ENCODE assay signal across 1 cellular context in the genomic region with DNA sequence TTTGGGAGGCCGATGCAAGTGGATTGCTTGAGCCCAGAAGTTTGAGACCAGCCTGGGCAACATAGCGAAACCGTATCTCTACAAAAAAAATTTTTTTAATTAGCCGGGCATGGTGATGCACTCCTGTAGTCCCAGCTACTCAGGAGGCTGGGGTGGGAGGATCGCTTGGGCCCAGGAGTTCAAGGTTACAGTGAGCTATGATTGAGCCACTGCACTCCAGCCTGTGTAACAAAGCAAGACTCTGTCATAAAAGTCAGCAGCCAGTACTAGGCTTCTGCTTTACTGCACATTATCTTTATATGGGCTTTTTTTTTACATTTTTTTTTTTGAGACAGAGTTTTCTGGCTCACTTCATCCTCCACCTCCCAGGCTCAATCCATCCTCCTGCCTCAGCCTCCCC.
TF ChIP-seq lines count a peak whose summit lies in the region.

No MANE protein-coding gene starts in this region.

TF ChIP-seq in HepG2, 621 proteins besides CTCF, POLR2A, EP300 and RAD21 (continues in another document):
- TF ChIP-seq GTF2F1 (IDR thresholded peaks at IDR 0.05; ENCODE audit: low read length) (no peak), ZNF564 (CRISPR knock-in tag; IDR thresholded peaks at IDR 0.05) (no peak), ZNF3 (CRISPR knock-in tag; IDR thresholded peaks at IDR 0.05) (no peak), ZNF546 (CRISPR knock-in tag; conservative IDR thresholded peaks at IDR 0.05) (no peak), SP1 (IDR thresholded peaks at IDR 0.05) (no peak), SP1 (CRISPR knock-in tag; IDR thresholded peaks at IDR 0.05) (no peak), PHF20 (CRISPR knock-in tag; IDR thresholded peaks at IDR 0.05) (no peak), MAFG (CRISPR knock-in tag; IDR thresholded peaks at IDR 0.05) (no peak), ZMYM3 (CRISPR knock-in tag; IDR thresholded peaks at IDR 0.05) (peak; percentile 62; the same call in 1 of the 2 replicates), HMGA1 (CRISPR knock-in tag; conservative IDR thresholded peaks at IDR 0.05) (no peak), POLR2AphosphoS2 (IDR thresholded peaks at IDR 0.05; ENCODE audit: low read depth, low read length) (no peak), HOXA3 (CRISPR knock-in tag; IDR thresholded peaks at IDR 0.05) (no peak), ELF1 (CRISPR knock-in tag; IDR thresholded peaks at IDR 0.05) (no peak), ETV5 (CRISPR knock-in tag; IDR thresholded peaks at IDR 0.05; ENCODE audit: borderline replicate concordance) (no peak), MLLT10 (CRISPR knock-in tag; IDR thresholded peaks at IDR 0.05) (no peak), RBAK (CRISPR knock-in tag; IDR thresholded peaks at IDR 0.05) (peak; percentile 93), NR2F6 (IDR thresholded peaks at IDR 0.05) (no peak), NR2F6 (CRISPR knock-in tag; IDR thresholded peaks at IDR 0.05) (0 out of 2 replicates have a peak, but pooled peaks have one; percentile 25), KDM5B (CRISPR knock-in tag; IDR thresholded peaks at IDR 0.05; ENCODE audit: borderline replicate concordance) (no peak), ZNF619 (CRISPR knock-in tag; IDR thresholded peaks at IDR 0.05) (no peak), ZNF7 (CRISPR knock-in tag; IDR thresholded peaks at IDR 0.05) (peak; percentile 98), SRY (CRISPR knock-in tag; IDR thresholded peaks at IDR 0.05) (no peak)
- TF ChIP-seq, protein P1, sequence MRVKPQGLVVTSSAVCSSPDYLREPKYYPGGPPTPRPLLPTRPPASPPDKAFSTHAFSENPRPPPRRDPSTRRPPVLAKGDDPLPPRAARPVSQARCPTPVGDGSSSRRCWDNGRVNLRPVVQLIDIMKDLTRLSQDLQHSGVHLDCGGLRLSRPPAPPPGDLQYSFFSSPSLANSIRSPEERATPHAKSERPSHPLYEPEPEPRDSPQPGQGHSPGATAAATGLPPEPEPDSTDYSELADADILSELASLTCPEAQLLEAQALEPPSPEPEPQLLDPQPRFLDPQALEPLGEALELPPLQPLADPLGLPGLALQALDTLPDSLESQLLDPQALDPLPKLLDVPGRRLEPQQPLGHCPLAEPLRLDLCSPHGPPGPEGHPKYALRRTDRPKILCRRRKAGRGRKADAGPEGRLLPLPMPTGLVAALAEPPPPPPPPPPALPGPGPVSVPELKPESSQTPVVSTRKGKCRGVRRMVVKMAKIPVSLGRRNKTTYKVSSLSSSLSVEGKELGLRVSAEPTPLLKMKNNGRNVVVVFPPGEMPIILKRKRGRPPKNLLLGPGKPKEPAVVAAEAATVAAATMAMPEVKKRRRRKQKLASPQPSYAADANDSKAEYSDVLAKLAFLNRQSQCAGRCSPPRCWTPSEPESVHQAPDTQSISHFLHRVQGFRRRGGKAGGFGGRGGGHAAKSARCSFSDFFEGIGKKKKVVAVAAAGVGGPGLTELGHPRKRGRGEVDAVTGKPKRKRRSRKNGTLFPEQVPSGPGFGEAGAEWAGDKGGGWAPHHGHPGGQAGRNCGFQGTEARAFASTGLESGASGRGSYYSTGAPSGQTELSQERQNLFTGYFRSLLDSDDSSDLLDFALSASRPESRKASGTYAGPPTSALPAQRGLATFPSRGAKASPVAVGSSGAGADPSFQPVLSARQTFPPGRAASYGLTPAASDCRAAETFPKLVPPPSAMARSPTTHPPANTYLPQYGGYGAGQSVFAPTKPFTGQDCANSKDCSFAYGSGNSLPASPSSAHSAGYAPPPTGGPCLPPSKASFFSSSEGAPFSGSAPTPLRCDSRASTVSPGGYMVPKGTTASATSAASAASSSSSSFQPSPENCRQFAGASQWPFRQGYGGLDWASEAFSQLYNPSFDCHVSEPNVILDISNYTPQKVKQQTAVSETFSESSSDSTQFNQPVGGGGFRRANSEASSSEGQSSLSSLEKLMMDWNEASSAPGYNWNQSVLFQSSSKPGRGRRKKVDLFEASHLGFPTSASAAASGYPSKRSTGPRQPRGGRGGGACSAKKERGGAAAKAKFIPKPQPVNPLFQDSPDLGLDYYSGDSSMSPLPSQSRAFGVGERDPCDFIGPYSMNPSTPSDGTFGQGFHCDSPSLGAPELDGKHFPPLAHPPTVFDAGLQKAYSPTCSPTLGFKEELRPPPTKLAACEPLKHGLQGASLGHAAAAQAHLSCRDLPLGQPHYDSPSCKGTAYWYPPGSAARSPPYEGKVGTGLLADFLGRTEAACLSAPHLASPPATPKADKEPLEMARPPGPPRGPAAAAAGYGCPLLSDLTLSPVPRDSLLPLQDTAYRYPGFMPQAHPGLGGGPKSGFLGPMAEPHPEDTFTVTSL (CRISPR knock-in tag; IDR thresholded peaks at IDR 0.05; ENCODE audit: borderline replicate concordance) = 0 out of 2 replicates have a peak, but pooled peaks have one; percentile 12
- TF ChIP-seq, protein P2, sequence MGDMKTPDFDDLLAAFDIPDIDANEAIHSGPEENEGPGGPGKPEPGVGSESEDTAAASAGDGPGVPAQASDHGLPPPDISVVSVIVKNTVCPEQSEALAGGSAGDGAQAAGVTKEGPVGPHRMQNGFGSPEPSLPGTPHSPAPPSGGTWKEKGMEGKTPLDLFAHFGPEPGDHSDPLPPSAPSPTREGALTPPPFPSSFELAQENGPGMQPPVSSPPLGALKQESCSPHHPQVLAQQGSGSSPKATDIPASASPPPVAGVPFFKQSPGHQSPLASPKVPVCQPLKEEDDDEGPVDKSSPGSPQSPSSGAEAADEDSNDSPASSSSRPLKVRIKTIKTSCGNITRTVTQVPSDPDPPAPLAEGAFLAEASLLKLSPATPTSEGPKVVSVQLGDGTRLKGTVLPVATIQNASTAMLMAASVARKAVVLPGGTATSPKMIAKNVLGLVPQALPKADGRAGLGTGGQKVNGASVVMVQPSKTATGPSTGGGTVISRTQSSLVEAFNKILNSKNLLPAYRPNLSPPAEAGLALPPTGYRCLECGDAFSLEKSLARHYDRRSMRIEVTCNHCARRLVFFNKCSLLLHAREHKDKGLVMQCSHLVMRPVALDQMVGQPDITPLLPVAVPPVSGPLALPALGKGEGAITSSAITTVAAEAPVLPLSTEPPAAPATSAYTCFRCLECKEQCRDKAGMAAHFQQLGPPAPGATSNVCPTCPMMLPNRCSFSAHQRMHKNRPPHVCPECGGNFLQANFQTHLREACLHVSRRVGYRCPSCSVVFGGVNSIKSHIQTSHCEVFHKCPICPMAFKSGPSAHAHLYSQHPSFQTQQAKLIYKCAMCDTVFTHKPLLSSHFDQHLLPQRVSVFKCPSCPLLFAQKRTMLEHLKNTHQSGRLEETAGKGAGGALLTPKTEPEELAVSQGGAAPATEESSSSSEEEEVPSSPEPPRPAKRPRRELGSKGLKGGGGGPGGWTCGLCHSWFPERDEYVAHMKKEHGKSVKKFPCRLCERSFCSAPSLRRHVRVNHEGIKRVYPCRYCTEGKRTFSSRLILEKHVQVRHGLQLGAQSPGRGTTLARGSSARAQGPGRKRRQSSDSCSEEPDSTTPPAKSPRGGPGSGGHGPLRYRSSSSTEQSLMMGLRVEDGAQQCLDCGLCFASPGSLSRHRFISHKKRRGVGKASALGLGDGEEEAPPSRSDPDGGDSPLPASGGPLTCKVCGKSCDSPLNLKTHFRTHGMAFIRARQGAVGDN (CRISPR knock-in tag; IDR thresholded peaks at IDR 0.05) = peak; percentile 32; the same call in 1 of the 2 replicates
- TF ChIP-seq, protein P3, sequence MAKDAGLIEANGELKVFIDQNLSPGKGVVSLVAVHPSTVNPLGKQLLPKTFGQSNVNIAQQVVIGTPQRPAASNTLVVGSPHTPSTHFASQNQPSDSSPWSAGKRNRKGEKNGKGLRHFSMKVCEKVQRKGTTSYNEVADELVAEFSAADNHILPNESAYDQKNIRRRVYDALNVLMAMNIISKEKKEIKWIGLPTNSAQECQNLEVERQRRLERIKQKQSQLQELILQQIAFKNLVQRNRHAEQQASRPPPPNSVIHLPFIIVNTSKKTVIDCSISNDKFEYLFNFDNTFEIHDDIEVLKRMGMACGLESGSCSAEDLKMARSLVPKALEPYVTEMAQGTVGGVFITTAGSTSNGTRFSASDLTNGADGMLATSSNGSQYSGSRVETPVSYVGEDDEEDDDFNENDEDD (CRISPR knock-in tag; IDR thresholded peaks at IDR 0.05; ENCODE audit: borderline replicate concordance) = no peak
- TF ChIP-seq, protein P4, sequence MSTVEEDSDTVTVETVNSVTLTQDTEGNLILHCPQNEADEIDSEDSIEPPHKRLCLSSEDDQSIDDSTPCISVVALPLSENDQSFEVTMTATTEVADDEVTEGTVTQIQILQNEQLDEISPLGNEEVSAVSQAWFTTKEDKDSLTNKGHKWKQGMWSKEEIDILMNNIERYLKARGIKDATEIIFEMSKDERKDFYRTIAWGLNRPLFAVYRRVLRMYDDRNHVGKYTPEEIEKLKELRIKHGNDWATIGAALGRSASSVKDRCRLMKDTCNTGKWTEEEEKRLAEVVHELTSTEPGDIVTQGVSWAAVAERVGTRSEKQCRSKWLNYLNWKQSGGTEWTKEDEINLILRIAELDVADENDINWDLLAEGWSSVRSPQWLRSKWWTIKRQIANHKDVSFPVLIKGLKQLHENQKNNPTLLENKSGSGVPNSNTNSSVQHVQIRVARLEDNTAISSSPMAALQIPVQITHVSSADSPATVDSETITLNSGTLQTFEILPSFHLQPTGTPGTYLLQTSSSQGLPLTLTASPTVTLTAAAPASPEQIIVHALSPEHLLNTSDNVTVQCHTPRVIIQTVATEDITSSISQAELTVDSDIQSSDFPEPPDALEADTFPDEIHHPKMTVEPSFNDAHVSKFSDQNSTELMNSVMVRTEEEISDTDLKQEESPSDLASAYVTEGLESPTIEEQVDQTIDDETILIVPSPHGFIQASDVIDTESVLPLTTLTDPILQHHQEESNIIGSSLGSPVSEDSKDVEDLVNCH (CRISPR knock-in tag; IDR thresholded peaks at IDR 0.05) = no peak
- TF ChIP-seq, protein P5, sequence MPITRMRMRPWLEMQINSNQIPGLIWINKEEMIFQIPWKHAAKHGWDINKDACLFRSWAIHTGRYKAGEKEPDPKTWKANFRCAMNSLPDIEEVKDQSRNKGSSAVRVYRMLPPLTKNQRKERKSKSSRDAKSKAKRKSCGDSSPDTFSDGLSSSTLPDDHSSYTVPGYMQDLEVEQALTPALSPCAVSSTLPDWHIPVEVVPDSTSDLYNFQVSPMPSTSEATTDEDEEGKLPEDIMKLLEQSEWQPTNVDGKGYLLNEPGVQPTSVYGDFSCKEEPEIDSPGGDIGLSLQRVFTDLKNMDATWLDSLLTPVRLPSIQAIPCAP (CRISPR knock-in tag; IDR thresholded peaks at IDR 0.05; ENCODE audit: low read depth) = no peak
- TF ChIP-seq, protein P6, sequence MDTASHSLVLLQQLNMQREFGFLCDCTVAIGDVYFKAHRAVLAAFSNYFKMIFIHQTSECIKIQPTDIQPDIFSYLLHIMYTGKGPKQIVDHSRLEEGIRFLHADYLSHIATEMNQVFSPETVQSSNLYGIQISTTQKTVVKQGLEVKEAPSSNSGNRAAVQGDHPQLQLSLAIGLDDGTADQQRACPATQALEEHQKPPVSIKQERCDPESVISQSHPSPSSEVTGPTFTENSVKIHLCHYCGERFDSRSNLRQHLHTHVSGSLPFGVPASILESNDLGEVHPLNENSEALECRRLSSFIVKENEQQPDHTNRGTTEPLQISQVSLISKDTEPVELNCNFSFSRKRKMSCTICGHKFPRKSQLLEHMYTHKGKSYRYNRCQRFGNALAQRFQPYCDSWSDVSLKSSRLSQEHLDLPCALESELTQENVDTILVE (CRISPR knock-in tag; IDR thresholded peaks at IDR 0.05) = no peak
- TF ChIP-seq, protein P7, sequence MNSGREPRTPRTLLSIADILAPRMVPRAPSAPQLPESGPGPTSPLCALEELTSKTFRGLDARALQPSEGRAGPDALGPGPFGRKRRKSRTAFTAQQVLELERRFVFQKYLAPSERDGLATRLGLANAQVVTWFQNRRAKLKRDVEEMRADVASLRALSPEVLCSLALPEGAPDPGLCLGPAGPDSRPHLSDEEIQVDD (CRISPR knock-in tag; IDR thresholded peaks at IDR 0.05; ENCODE audit: borderline replicate concordance) = no peak
- TF ChIP-seq, protein P8, sequence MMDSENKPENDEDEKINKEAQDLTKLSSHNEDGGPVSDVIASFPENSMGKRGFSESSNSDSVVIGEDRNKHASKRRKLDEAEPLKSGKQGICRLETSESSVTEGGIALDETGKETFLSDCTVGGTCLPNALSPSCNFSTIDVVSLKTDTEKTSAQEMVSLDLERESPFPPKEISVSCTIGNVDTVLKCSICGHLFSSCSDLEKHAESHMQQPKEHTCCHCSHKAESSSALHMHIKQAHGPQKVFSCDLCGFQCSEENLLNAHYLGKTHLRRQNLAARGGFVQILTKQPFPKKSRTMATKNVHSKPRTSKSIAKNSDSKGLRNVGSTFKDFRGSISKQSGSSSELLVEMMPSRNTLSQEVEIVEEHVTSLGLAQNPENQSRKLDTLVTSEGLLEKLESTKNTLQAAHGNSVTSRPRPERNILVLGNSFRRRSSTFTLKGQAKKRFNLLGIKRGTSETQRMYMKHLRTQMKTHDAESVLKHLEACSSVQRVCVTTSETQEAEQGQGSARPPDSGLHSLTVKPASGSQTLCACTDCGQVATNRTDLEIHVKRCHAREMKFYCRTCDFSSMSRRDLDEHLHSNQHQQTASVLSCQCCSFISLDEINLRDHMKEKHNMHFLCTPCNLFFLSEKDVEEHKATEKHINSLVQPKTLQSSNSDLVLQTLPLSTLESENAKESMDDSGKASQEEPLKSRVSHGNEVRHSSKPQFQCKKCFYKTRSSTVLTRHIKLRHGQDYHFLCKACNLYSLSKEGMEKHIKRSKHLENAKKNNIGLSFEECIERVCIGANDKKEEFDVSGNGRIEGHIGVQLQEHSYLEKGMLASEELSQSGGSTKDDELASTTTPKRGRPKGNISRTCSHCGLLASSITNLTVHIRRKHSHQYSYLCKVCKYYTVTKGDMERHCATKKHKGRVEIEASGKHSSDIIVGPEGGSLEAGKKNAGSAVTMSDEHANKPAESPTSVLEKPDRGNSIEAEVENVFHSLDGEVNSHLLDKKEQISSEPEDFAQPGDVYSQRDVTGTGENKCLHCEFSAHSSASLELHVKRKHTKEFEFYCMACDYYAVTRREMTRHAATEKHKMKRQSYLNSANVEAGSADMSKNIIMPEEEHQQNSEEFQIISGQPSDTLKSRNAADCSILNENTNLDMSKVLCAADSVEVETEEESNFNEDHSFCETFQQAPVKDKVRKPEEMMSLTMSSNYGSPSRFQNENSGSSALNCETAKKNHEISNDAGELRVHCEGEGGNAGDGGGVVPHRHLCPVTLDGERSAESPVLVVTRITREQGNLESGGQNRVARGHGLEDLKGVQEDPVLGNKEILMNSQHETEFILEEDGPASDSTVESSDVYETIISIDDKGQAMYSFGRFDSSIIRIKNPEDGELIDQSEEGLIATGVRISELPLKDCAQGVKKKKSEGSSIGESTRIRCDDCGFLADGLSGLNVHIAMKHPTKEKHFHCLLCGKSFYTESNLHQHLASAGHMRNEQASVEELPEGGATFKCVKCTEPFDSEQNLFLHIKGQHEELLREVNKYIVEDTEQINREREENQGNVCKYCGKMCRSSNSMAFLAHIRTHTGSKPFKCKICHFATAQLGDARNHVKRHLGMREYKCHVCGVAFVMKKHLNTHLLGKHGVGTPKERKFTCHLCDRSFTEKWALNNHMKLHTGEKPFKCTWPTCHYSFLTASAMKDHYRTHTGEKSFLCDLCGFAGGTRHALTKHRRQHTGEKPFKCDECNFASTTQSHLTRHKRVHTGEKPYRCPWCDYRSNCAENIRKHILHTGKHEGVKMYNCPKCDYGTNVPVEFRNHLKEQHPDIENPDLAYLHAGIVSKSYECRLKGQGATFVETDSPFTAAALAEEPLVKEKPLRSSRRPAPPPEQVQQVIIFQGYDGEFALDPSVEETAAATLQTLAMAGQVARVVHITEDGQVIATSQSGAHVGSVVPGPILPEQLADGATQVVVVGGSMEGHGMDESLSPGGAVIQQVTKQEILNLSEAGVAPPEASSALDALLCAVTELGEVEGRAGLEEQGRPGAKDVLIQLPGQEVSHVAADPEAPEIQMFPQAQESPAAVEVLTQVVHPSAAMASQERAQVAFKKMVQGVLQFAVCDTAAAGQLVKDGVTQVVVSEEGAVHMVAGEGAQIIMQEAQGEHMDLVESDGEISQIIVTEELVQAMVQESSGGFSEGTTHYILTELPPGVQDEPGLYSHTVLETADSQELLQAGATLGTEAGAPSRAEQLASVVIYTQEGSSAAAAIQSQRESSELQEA (CRISPR knock-in tag; IDR thresholded peaks at IDR 0.05; ENCODE audit: not compliant biosample characterization) = no peak
